Comparison of ENCODE assay signal across 8 cellular contexts in genomic region chr2:38376683-38377500, GRCh38. TPM values are rescaled to one million over a fixed set of nuclear protein-coding genes. Genes with fewer than 3 reads are reported as not detected.
DNase-seq lines count a peak whose midpoint lies in the region; TF ChIP-seq lines count a peak whose summit lies in the region.

Gene ATL2, minus strand, starts transcription at chr2:38377273. Its CDS starts 13 bp downstream, at chr2:38377260.

- H2BK5ac ChIP-seq in H9 (ENCODE audit: insufficient read length, low read length): no peak within 1 kb of the TSS

- peak within 1 kb of the TSS; percentile 100 for H3K14ac ChIP-seq in H9 (ENCODE audit: insufficient read depth, low read length)

- peak; percentile 55; the same call in 2 of the 3 replicates for TF ChIP-seq CTCF in H9 (conservative IDR thresholded peaks at IDR 0.05)
- TF ChIP-seq CTCF in foreskin fibroblast (IDR thresholded peaks at IDR 0.05; ENCODE audit: low read depth, low read length): no peak
- peak; percentile 56 for TF ChIP-seq CTCF in neural progenitor cell (IDR thresholded peaks at IDR 0.05)

- H3T11ph ChIP-seq in H9 (ENCODE audit: low read length): no peak within 1 kb of the TSS

- WGBS in H9 (ENCODE audit: extremely low coverage, insufficient read length, low lambda C conversion rate): no CpG with 5 or more reads among the region's 116 CpGs

- peaks cover 38% of the 10 kb centered on the region; the same call in 1 of the 2 replicates for H3K79me2 ChIP-seq in H9 (ENCODE audit: insufficient read depth, low read length)
- peaks cover 47% of the 10 kb centered on the region for H3K79me2 ChIP-seq in neural progenitor cell (ENCODE audit: low read depth)

- H3K4me1 Mint-ChIP-seq in H9 (peaks cover 32 to 41% of the 10 kb centered on the region in 2 experiments), neural progenitor cell (peaks cover 34% of the 10 kb centered on the region)

- H3K9me3 Mint-ChIP-seq in H9 (no peaks in the 10 kb centered on the region; a peak in 1 of 5 replicates), neural progenitor cell (no peaks in the 10 kb centered on the region)

- H2AK5ac ChIP-seq in H9 (ENCODE audit: insufficient read length, low read length): no peak within 1 kb of the TSS

- H4K91ac ChIP-seq in H9 (ENCODE audit: insufficient read length, low read depth, low read length): no peak within 1 kb of the TSS

- H3K79me1 ChIP-seq in H9 (ENCODE audit: insufficient read depth, low read depth, low read length, poor library complexity, severe bottlenecking): no peaks in the 10 kb centered on the region

- in situ Hi-C loops in G401 (cut with HindIII; ENCODE audit: low sequenced_read_pairs): no loop called here

- H2BK120ac ChIP-seq in H9 (ENCODE audit: low read depth, low read length, poor library complexity, severe bottlenecking): no peak within 1 kb of the TSS

- H2BK15ac ChIP-seq in H9 (ENCODE audit: low read depth, low read length): no peak within 1 kb of the TSS; the same call in 1 of the 2 replicates

- peak within 1 kb of the TSS; percentile 94 to 99 (median 99) for H3K27ac Mint-ChIP-seq in H9
- H3K27ac Mint-ChIP-seq in neural progenitor cell: peak within 1 kb of the TSS; percentile 87

- H3K27me3 Mint-ChIP-seq in H9 (ENCODE audit: low read depth) (no peaks in the 10 kb centered on the region), neural progenitor cell (ENCODE audit: insufficient read depth, low read depth) (no peaks in the 10 kb centered on the region)

- no peak within 1 kb of the TSS; the same call in 1 of the 2 replicates for H3K4ac ChIP-seq in H9 (ENCODE audit: low read depth, low read length)

- peaks cover 11% of the 10 kb centered on the region for H3K23me2 ChIP-seq in H9 (ENCODE audit: insufficient read length, low read depth, low read length, poor library complexity, severe bottlenecking)

- H3K4me3 ChIP-seq in MG63: peak within 1 kb of the TSS; percentile 88
- H3K4me3 ChIP-seq in foreskin fibroblast (ENCODE audit: low read depth in 1 of 2, low read length in 2 of 2): peak within 1 kb of the TSS; percentile 80 to 87
- H3K4me3 ChIP-seq in neural progenitor cell: peak within 1 kb of the TSS; percentile 98

- H3K27me3 ChIP-seq in H9 (ENCODE audit: insufficient read depth, low read length) (no peaks in the 10 kb centered on the region), MG63 (peaks cover 3% of the 10 kb centered on the region; the same call in 1 of the 2 replicates), neural progenitor cell (no peaks in the 10 kb centered on the region)

- H4K20me1 ChIP-seq in H9 (ENCODE audit: control insufficient read depth, insufficient read depth, insufficient read length) (no peaks in the 10 kb centered on the region), neural progenitor cell (ENCODE audit: low read depth) (peaks cover 47% of the 10 kb centered on the region)

- no peak within 1 kb of the TSS for H4K8ac ChIP-seq in H9 (replicated peaks; ENCODE audit: insufficient read length, low read depth, low read length)

- no peak within 1 kb of the TSS for H4K5ac ChIP-seq in H9 (ENCODE audit: insufficient read length, low read depth, low read length)

- H2AFZ ChIP-seq in H9 (ENCODE audit: low read length) (peak within 1 kb of the TSS; percentile 50), neural progenitor cell (replicated peaks) (peak within 1 kb of the TSS; percentile 85)

- peak within 1 kb of the TSS; percentile 91 to 98 for H3K4me3 Mint-ChIP-seq in H9
- H3K4me3 Mint-ChIP-seq in neural progenitor cell: peak within 1 kb of the TSS; percentile 98

- H2BK20ac ChIP-seq in H9 (ENCODE audit: low read depth, low read length, poor library complexity, severe bottlenecking): no peak within 1 kb of the TSS

- peak within 1 kb of the TSS; percentile 99 for H3K18ac ChIP-seq in H9 (ENCODE audit: insufficient read length, low read depth, low read length)

- H3K36me3 Mint-ChIP-seq in H9 (ENCODE audit: insufficient read depth in 1 of 3, low read depth in 3 of 3): peaks cover 0 to 8% (median 0%) of the 10 kb centered on the region in 3 experiments; a peak in 2 of 7 replicates
- H3K36me3 Mint-ChIP-seq in neural progenitor cell: peaks cover 5% of the 10 kb centered on the region

- H3K27ac ChIP-seq in H9 (ENCODE audit: insufficient read length, low read depth, low read length) (peak within 1 kb of the TSS; percentile 20), neural progenitor cell (peak within 1 kb of the TSS; percentile 82)

- H3K36me3 ChIP-seq in MG63 (peaks cover 5% of the 10 kb centered on the region), neural progenitor cell (no peaks in the 10 kb centered on the region)

- no peak within 1 kb of the TSS for H2BK12ac ChIP-seq in H9 (ENCODE audit: insufficient read length, low read depth, low read length)

- H3K9me3 ChIP-seq in H9 (ENCODE audit: control insufficient read depth, low read depth, low read length) (no peaks in the 10 kb centered on the region), MG63 (no peaks in the 10 kb centered on the region), neural progenitor cell (ENCODE audit: low read depth) (no peaks in the 10 kb centered on the region)

- peak; percentile 97 for DNase-seq in G401 (ENCODE audit: low spot score)
- peak; percentile 98 for DNase-seq in H9
- DNase-seq in MG63: peak; percentile 97
- peak; percentile 92 for DNase-seq in SHP77 treated with DMSO at 0.1 percent for 48 hours (lab: John Stamatoyannopoulos, UW)
- DNase-seq in activated gamma-delta T cell (lab: John Stamatoyannopoulos, UW): peak; percentile 95
- DNase-seq in foreskin fibroblast: peak; percentile 95 to 98
- peak; percentile 98 for DNase-seq in neural progenitor cell (ENCODE audit: low spot score)
- DNase-seq in stromal cell of bone marrow (ENCODE audit: low read depth): peak; percentile 92

- H3F3A ChIP-seq in neural progenitor cell (ENCODE audit: low read depth): peaks cover 9% of the 10 kb centered on the region

- no peak within 1 kb of the TSS for H3K23ac ChIP-seq in H9 (ENCODE audit: insufficient read length, low read depth, low read length)

- H3K4me2 ChIP-seq in H9 (ENCODE audit: insufficient read depth, insufficient read length, low read length): peak within 1 kb of the TSS; percentile 92
- peak within 1 kb of the TSS; percentile 92 for H3K4me2 ChIP-seq in neural progenitor cell

- H3K56ac ChIP-seq in H9 (ENCODE audit: insufficient read length, low read depth, low read length): no peak within 1 kb of the TSS

- H3K9ac ChIP-seq in H9 (ENCODE audit: extremely low read depth, insufficient read length, low read length) (peak within 1 kb of the TSS; percentile 93), neural progenitor cell (peak within 1 kb of the TSS; percentile 84)

- 0 out of 2 replicates have a peak, but pooled peaks cover 2% of the 10 kb centered on the region for H3K4me1 ChIP-seq in H9 (ENCODE audit: insufficient read depth, low read length)
- H3K4me1 ChIP-seq in neural progenitor cell: peaks cover 24% of the 10 kb centered on the region

RNA-seq across cellular contexts. Expression of gene ATL2, which starts in this region (rescaled TPM):
- 119 and 148 TPM in 2 replicates for total RNA-seq in G401 (2014; rRNA removed; shearing (Covaris generic))
- total RNA-seq in H9 (2021): 66.7 and 70.9 TPM in 2 replicates
- total RNA-seq in MG63 (2014; rRNA removed; shearing (Covaris generic); ENCODE audit: low replicate concordance): 26.1 and 65.5 TPM in 2 replicates
- total RNA-seq in neural progenitor cell (ENCODE audit: low replicate concordance): 158 and 203 TPM in 2 replicates

Comparison
In these comparisons a context has a peak if more than half of its experiments do, and no peak if none do; other contexts are left out.
1. Peak in every context shown above with its lines: DNase-seq, H3K4me3 ChIP-seq and H3K27ac ChIP-seq.